Comparison of ENCODE assay signal across 2 cellular contexts in genomic region chr12:69872804-69873203, GRCh38.
A peak's percentile ranks its signal among the peaks of the same experiment; 100 is the strongest.
TF ChIP-seq lines count a peak whose summit lies in the region.

No MANE protein-coding gene starts in this region.

TF ChIP-seq in HepG2, 621 proteins besides CTCF, POLR2A, EP300 and RAD21:
- TF ChIP-seq CEBPG (CRISPR knock-in tag; IDR thresholded peaks at IDR 0.05) (0 out of 2 replicates have a peak, but pooled peaks have one; percentile 19), CEBPB (IDR thresholded peaks at IDR 0.05; ENCODE audit: borderline replicate concordance, low read depth, low read length) (peak; percentile 93), RARG (CRISPR knock-in tag; IDR thresholded peaks at IDR 0.05; ENCODE audit: low read depth) (no peak)
- TF ChIP-seq, protein P1, sequence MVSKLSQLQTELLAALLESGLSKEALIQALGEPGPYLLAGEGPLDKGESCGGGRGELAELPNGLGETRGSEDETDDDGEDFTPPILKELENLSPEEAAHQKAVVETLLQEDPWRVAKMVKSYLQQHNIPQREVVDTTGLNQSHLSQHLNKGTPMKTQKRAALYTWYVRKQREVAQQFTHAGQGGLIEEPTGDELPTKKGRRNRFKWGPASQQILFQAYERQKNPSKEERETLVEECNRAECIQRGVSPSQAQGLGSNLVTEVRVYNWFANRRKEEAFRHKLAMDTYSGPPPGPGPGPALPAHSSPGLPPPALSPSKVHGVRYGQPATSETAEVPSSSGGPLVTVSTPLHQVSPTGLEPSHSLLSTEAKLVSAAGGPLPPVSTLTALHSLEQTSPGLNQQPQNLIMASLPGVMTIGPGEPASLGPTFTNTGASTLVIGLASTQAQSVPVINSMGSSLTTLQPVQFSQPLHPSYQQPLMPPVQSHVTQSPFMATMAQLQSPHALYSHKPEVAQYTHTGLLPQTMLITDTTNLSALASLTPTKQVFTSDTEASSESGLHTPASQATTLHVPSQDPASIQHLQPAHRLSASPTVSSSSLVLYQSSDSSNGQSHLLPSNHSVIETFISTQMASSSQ (IDR thresholded peaks at IDR 0.05; ENCODE audit: low read depth), result no peak
- TF ChIP-seq, protein P1 (CRISPR knock-in tag; IDR thresholded peaks at IDR 0.05; ENCODE audit: borderline replicate concordance), result no peak
- TF ChIP-seq, protein P2, sequence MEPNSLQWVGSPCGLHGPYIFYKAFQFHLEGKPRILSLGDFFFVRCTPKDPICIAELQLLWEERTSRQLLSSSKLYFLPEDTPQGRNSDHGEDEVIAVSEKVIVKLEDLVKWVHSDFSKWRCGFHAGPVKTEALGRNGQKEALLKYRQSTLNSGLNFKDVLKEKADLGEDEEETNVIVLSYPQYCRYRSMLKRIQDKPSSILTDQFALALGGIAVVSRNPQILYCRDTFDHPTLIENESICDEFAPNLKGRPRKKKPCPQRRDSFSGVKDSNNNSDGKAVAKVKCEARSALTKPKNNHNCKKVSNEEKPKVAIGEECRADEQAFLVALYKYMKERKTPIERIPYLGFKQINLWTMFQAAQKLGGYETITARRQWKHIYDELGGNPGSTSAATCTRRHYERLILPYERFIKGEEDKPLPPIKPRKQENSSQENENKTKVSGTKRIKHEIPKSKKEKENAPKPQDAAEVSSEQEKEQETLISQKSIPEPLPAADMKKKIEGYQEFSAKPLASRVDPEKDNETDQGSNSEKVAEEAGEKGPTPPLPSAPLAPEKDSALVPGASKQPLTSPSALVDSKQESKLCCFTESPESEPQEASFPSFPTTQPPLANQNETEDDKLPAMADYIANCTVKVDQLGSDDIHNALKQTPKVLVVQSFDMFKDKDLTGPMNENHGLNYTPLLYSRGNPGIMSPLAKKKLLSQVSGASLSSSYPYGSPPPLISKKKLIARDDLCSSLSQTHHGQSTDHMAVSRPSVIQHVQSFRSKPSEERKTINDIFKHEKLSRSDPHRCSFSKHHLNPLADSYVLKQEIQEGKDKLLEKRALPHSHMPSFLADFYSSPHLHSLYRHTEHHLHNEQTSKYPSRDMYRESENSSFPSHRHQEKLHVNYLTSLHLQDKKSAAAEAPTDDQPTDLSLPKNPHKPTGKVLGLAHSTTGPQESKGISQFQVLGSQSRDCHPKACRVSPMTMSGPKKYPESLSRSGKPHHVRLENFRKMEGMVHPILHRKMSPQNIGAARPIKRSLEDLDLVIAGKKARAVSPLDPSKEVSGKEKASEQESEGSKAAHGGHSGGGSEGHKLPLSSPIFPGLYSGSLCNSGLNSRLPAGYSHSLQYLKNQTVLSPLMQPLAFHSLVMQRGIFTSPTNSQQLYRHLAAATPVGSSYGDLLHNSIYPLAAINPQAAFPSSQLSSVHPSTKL (CRISPR knock-in tag; IDR thresholded peaks at IDR 0.05), result no peak

TF ChIP-seq in K562, 482 proteins besides CTCF, POLR2A, EP300 and RAD21:
- peak; percentile 94 for TF ChIP-seq CEBPB (tag; IDR thresholded peaks at IDR 0.05)
- TF ChIP-seq CEBPG (CRISPR knock-in tag; IDR thresholded peaks at IDR 0.05), result no peak
- peak; percentile 72 to 93 for TF ChIP-seq CEBPG (tag; conservative IDR thresholded peaks at IDR 0.05 in 1 of 2, IDR thresholded peaks at IDR 0.05 in 1 of 2)
- TF ChIP-seq GTF2B (IDR thresholded peaks at IDR 0.05; ENCODE audit: extremely low read depth, insufficient read length), result no peak
